In genomic region chr19:50431343-50432220, GRCh38 we compare ENCODE assay signal across 1 cellular context.
TF ChIP-seq lines count a peak whose summit lies in the region.

No MANE protein-coding gene starts in this region.

TF ChIP-seq in K562, 482 proteins besides CTCF, POLR2A, EP300 and RAD21 (continues in another document):
- TF ChIP-seq NFYB (IDR thresholded peaks at IDR 0.05; ENCODE audit: extremely low read depth, insufficient read length) = peak; percentile 67
- no peak for TF ChIP-seq TCFL5 (CRISPR knock-in tag; conservative IDR thresholded peaks at IDR 0.05)
- TF ChIP-seq SUPT5H (IDR thresholded peaks at IDR 0.05) = 0 out of 2 replicates have a peak, but pooled peaks have one; percentile 56
- TF ChIP-seq CHAMP1 (IDR thresholded peaks at IDR 0.05) = no peak
- peak; percentile 68 for TF ChIP-seq RBFOX2 (IDR thresholded peaks at IDR 0.05; ENCODE audit: low read depth, low read length)
- TF ChIP-seq HDGF (IDR thresholded peaks at IDR 0.05) = peak; percentile 76; the same call in 1 of the 2 replicates
- 0 out of 2 replicates have a peak, but pooled peaks have one; percentile 20 for TF ChIP-seq ARID3B (CRISPR knock-in tag; IDR thresholded peaks at IDR 0.05; ENCODE audit: borderline replicate concordance)
- peak; percentile 67 to 77; a peak in 3 of 4 replicates for TF ChIP-seq MAZ (CRISPR knock-in tag; conservative IDR thresholded peaks at IDR 0.05 in 1 of 2, IDR thresholded peaks at IDR 0.05 in 1 of 2)
- peak; percentile 69; the same call in 1 of the 2 replicates for TF ChIP-seq POLR2G (IDR thresholded peaks at IDR 0.05; ENCODE audit: low read depth, low read length)
- TF ChIP-seq SMARCE1 (IDR thresholded peaks at IDR 0.05) = no peak
- 0 out of 2 replicates have a peak, but pooled peaks have one; percentile 22 for TF ChIP-seq KDM2B (CRISPR knock-in tag; IDR thresholded peaks at IDR 0.05)
- peak; percentile 26; the same call in 1 of the 2 replicates for TF ChIP-seq ERF (CRISPR knock-in tag; IDR thresholded peaks at IDR 0.05)
- TF ChIP-seq KLF6 (CRISPR knock-in tag; IDR thresholded peaks at IDR 0.05; ENCODE audit: borderline replicate concordance) = no peak
- peak; percentile 69 for TF ChIP-seq BHLHE40 (IDR thresholded peaks at IDR 0.05; ENCODE audit: low read length)
- TF ChIP-seq MTA3 (IDR thresholded peaks at IDR 0.05; ENCODE audit: borderline replicate concordance) = peak; percentile 56; the same call in 1 of the 2 replicates
- TF ChIP-seq SIN3B (IDR thresholded peaks at IDR 0.05; ENCODE audit: low read depth) = peak; percentile 13; the same call in 1 of the 2 replicates
- peak; percentile 60; the same call in 1 of the 2 replicates for TF ChIP-seq ZNF740 (CRISPR knock-in tag; IDR thresholded peaks at IDR 0.05)
- no peak for TF ChIP-seq ZNF740 (tag; IDR thresholded peaks at IDR 0.05)
- TF ChIP-seq ZBTB40 (IDR thresholded peaks at IDR 0.05) = peak; percentile 61
- TF ChIP-seq ZBTB40 (CRISPR knock-in tag; IDR thresholded peaks at IDR 0.05) = no peak
- TF ChIP-seq CHD2 (IDR thresholded peaks at IDR 0.05; ENCODE audit: low read depth, low read length) = peak; percentile 85
- TF ChIP-seq MAX (CRISPR knock-in tag; IDR thresholded peaks at IDR 0.05) = peak; percentile 53; the same call in 1 of the 2 replicates
- no peak for TF ChIP-seq ZNF121 (CRISPR knock-in tag; conservative IDR thresholded peaks at IDR 0.05)
- no peak for TF ChIP-seq USF2 (CRISPR knock-in tag; IDR thresholded peaks at IDR 0.05)
- TF ChIP-seq GTF2F1 (IDR thresholded peaks at IDR 0.05; ENCODE audit: low read depth, low read length) = peak; percentile 91; the same call in 1 of the 2 replicates
- TF ChIP-seq KLF13 (tag; IDR thresholded peaks at IDR 0.05; ENCODE audit: borderline replicate concordance, low read depth) = 0 out of 2 replicates have a peak, but pooled peaks have one; percentile 26
- TF ChIP-seq SPI1 (IDR thresholded peaks at IDR 0.05; ENCODE audit: borderline replicate concordance, low read depth, low read length) = 0 out of 2 replicates have a peak, but pooled peaks have one; percentile 24
- peak; percentile 98 for TF ChIP-seq RFX5 (IDR thresholded peaks at IDR 0.05; ENCODE audit: low read depth, low read length)
- peak; percentile 61 for TF ChIP-seq POLR2B (IDR thresholded peaks at IDR 0.05; ENCODE audit: low read depth, partially characterized antibody)
- TF ChIP-seq ARID4B (CRISPR knock-in tag; IDR thresholded peaks at IDR 0.05) = 0 out of 2 replicates have a peak, but pooled peaks have one; percentile 22
- peak; percentile 30 for TF ChIP-seq TAF1 (IDR thresholded peaks at IDR 0.05; ENCODE audit: control insufficient read depth, extremely low read depth, insufficient read depth, low read length, severe bottlenecking)
- TF ChIP-seq JUND (IDR thresholded peaks at IDR 0.05; ENCODE audit: borderline replicate concordance, low read depth, low read length) = peak; percentile 30; the same call in 1 of the 2 replicates
- no peak for TF ChIP-seq JUND (tag; IDR thresholded peaks at IDR 0.05; ENCODE audit: borderline replicate concordance, low read depth, low read length)
- peak; percentile 57 for TF ChIP-seq KDM5B (IDR thresholded peaks at IDR 0.05; ENCODE audit: insufficient replicate concordance, low read depth, low read length)
- peak; percentile 98 for TF ChIP-seq CREM (IDR thresholded peaks at IDR 0.05; ENCODE audit: low read depth)
- TF ChIP-seq SP1 (CRISPR knock-in tag; IDR thresholded peaks at IDR 0.05) = peak; percentile 70
